ENCODE assay signal across 33 cellular contexts in the genomic region with DNA sequence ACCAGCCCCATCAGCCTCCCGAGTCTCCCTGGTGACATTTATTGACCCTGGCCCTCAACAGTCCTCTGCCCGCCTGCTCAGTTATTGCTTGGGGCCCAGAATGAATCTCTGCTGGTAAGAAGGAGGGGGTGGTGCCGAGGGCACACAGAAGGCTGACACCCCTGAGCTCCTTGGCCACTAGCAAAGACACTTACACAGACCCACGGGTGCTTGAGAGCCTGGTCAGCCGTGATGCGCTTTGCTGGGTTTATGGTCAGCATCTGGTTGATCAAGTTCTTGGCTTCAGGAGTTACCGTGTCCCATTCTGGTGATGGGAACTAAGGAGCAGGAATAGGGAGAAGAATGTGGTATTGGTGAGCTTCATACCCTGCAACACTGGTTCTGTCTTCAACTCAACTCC.
"Had no signal": no experiment of that assay in that cellular context is flagged by ENCODE, and none has a peak within 500 bp of the region (broad histone marks: within the 10 kb centered on the region; RNA-seq: fewer than 3 reads in every experiment).

No MANE protein-coding gene starts in this region.

- DNase-seq: activated B cell treated with CpG ODN at 0.5 μM for 24 hours; activated CD4-positive, alpha-beta memory T cell treated with anti-CD3 and anti-CD28 coated beads for 36 hours; activated CD4-positive, alpha-beta T cell treated with anti-CD3 and anti-CD28 coated beads for 36 hours; activated CD4-positive, alpha-beta T cell treated with anti-CD3 and anti-CD28 coated beads for 48 hours; activated CD4-positive, alpha-beta T cell treated with anti-CD3 and anti-CD28 coated beads, Interleukin-2, amount 50 U/mL, for 1 hour; activated CD4-positive, alpha-beta T cell treated with anti-CD3 and anti-CD28 coated beads, Interleukin-2, amount 50 U/mL, for 4 hours; activated CD4-positive, CD25-positive, alpha-beta regulatory T cell treated with anti-CD3 and anti-CD28 coated beads, Interleukin-2, amount 50 U/mL, for 72 hours; activated CD8-positive, alpha-beta memory T cell treated with anti-CD3 and anti-CD28 coated beads, Interleukin-2, amount 50 U/mL, for 4 hours; activated CD8-positive, alpha-beta T cell treated with anti-CD3 and anti-CD28 coated beads for 36 hours; activated effector memory CD4-positive, alpha-beta T cell treated with anti-CD3 and anti-CD28 coated beads, Interleukin-2, amount 50 U/mL, for 16 hours; activated gamma-delta T cell treated with Interleukin-2 at 50 U/mL for 16 hours; activated naive CD4-positive, alpha-beta T cell; activated naive CD4-positive, alpha-beta T cell treated with anti-CD3 and anti-CD28 coated beads for 36 hours; activated naive CD8-positive, alpha-beta T cell treated with anti-CD3 and anti-CD28 coated beads for 36 hours; activated T-cell treated with anti-CD3 and anti-CD28 coated beads for 4 hours; activated T-cell treated with anti-CD3 and anti-CD28 coated beads, Interleukin-2, amount 50 U/mL, for 1 hour; activated T-cell treated with anti-CD3 and anti-CD28 coated beads, Interleukin-2, amount 50 U/mL, for 4 hours; activated T-cell treated with anti-CD3 and anti-CD28 coated beads, Interleukin-2, amount 50 U/mL, for 72 hours; adrenal gland; amniotic stem cell; aorta; cerebellar nuclear complex; T-cell; T-helper 2 cell; T-helper 9 cell had no signal

- ATAC-seq: activated CD4-positive, alpha-beta T cell treated with anti-CD3 and anti-CD28 coated beads for 36 hours; activated CD8-positive, alpha-beta T cell treated with anti-CD3 and anti-CD28 coated beads for 36 hours; activated naive CD4-positive, alpha-beta T cell treated with anti-CD3 and anti-CD28 coated beads, Interleukin-2, amount 50 U/mL, for 72 hours; activated T-cell treated with anti-CD3 and anti-CD28 coated beads, Interleukin-2, amount 50 U/mL, for 4 hours; activated T-cell treated with anti-CD3 and anti-CD28 coated beads, Interleukin-2, amount 50 U/mL, for 72 hours; activated T-helper 17 cell treated with anti-CD3 and anti-CD28 coated beads, Interleukin-2, amount 50 U/mL, for 72 hours; T-cell had no signal

- H3K9me3 ChIP-seq: adrenal gland had no signal

- H3K4me1 ChIP-seq: adrenal gland had no signal

- H3K9me3 Mint-ChIP-seq: activated B cell treated with CpG ODN at 0.5 μM for 24 hours; activated CD4-positive, alpha-beta memory T cell treated with anti-CD3 and anti-CD28 coated beads for 36 hours; activated CD8-positive, alpha-beta T cell treated with anti-CD3 and anti-CD28 coated beads for 36 hours; activated naive CD4-positive, alpha-beta T cell treated with anti-CD3 and anti-CD28 coated beads for 36 hours; activated naive CD4-positive, alpha-beta T cell treated with anti-CD3 and anti-CD28 coated beads, Interleukin-2, amount 50 U/mL, for 72 hours; activated naive CD8-positive, alpha-beta T cell treated with anti-CD3 and anti-CD28 coated beads for 36 hours; activated T-cell treated with anti-CD3 and anti-CD28 coated beads, Interleukin-2, amount 50 U/mL, for 4 hours; activated T-cell treated with anti-CD3 and anti-CD28 coated beads, Interleukin-2, amount 50 U/mL, for 72 hours; activated T-helper 1 cell treated with anti-CD3 and anti-CD28 coated beads, Interleukin-12 subunit alpha, Interleukin-12 subunit beta, Interleukin-2, Interleukin-4 antibody, amounts not matched to agents 30 ng/mL and 10 ng/mL and 1 ng/mL, durations not matched to agents 14 hours and 24 hours and 36 hours; activated T-helper 17 cell treated with anti-CD3 and anti-CD28 coated beads, Interleukin-2, amount 50 U/mL, for 72 hours; central memory CD8-positive, alpha-beta T cell; T-cell; T-helper 2 cell treated with Interferon-gamma antibody and Interleukin-4, amounts not matched to agents 5 μg/mL and 100 μg/mL, for 36 hours had no signal

- H3K27ac ChIP-seq: adrenal gland, cardiac muscle cell, VCaP had no signal

- H3K27me3 Mint-ChIP-seq: activated B cell treated with CpG ODN at 0.5 μM for 24 hours; activated CD4-positive, alpha-beta memory T cell treated with anti-CD3 and anti-CD28 coated beads for 36 hours; activated CD4-positive, alpha-beta T cell treated with anti-CD3 and anti-CD28 coated beads for 36 hours; activated CD8-positive, alpha-beta T cell treated with anti-CD3 and anti-CD28 coated beads for 36 hours; activated naive CD8-positive, alpha-beta T cell treated with anti-CD3 and anti-CD28 coated beads for 36 hours; activated T-helper 17 cell treated with anti-CD3 and anti-CD28 coated beads, Interleukin-2, amount 50 U/mL, for 72 hours; brain; central memory CD8-positive, alpha-beta T cell; T-cell had no signal

- H3K4me3 Mint-ChIP-seq: activated B cell treated with CpG ODN at 0.5 μM for 24 hours; activated CD4-positive, alpha-beta memory T cell treated with anti-CD3 and anti-CD28 coated beads for 36 hours; activated CD4-positive, alpha-beta T cell treated with anti-CD3 and anti-CD28 coated beads for 36 hours; activated CD8-positive, alpha-beta T cell treated with anti-CD3 and anti-CD28 coated beads for 36 hours; activated naive CD4-positive, alpha-beta T cell treated with anti-CD3 and anti-CD28 coated beads for 36 hours; activated naive CD8-positive, alpha-beta T cell treated with anti-CD3 and anti-CD28 coated beads for 36 hours; activated T-cell treated with anti-CD3 and anti-CD28 coated beads, Interleukin-2, amount 50 U/mL, for 4 hours; activated T-cell treated with anti-CD3 and anti-CD28 coated beads, Interleukin-2, amount 50 U/mL, for 72 hours; activated T-helper 1 cell treated with anti-CD3 and anti-CD28 coated beads, Interleukin-12 subunit alpha, Interleukin-12 subunit beta, Interleukin-2, Interleukin-4 antibody, amounts not matched to agents 30 ng/mL and 10 ng/mL and 1 ng/mL, durations not matched to agents 14 hours and 24 hours and 36 hours; activated T-helper 17 cell treated with anti-CD3 and anti-CD28 coated beads, Interleukin-2, amount 50 U/mL, for 72 hours; brain; central memory CD8-positive, alpha-beta T cell; T-cell; T-helper 2 cell treated with Interferon-gamma antibody and Interleukin-4, amounts not matched to agents 5 μg/mL and 100 μg/mL, for 36 hours had no signal

- H3K27ac Mint-ChIP-seq: activated B cell treated with CpG ODN at 0.5 μM for 24 hours; activated CD4-positive, alpha-beta memory T cell treated with anti-CD3 and anti-CD28 coated beads for 36 hours; activated CD4-positive, alpha-beta T cell treated with anti-CD3 and anti-CD28 coated beads for 36 hours; activated CD8-positive, alpha-beta T cell treated with anti-CD3 and anti-CD28 coated beads for 36 hours; activated naive CD4-positive, alpha-beta T cell treated with anti-CD3 and anti-CD28 coated beads for 36 hours; activated naive CD8-positive, alpha-beta T cell treated with anti-CD3 and anti-CD28 coated beads for 36 hours; activated T-cell treated with anti-CD3 and anti-CD28 coated beads, Interleukin-2, amount 50 U/mL, for 72 hours; activated T-helper 1 cell treated with anti-CD3 and anti-CD28 coated beads, Interleukin-12 subunit alpha, Interleukin-12 subunit beta, Interleukin-2, Interleukin-4 antibody, amounts not matched to agents 30 ng/mL and 10 ng/mL and 1 ng/mL, durations not matched to agents 14 hours and 24 hours and 36 hours; activated T-helper 17 cell treated with anti-CD3 and anti-CD28 coated beads, Interleukin-2, amount 50 U/mL, for 72 hours; T-cell; T-helper 2 cell treated with Interferon-gamma antibody and Interleukin-4, amounts not matched to agents 5 μg/mL and 100 μg/mL, for 36 hours had no signal

- H3K4me3 ChIP-seq: adrenal gland, cardiac muscle cell had no signal

- H3K27me3 ChIP-seq: adrenal gland, cardiac muscle cell had no signal
